In the genomic region with DNA sequence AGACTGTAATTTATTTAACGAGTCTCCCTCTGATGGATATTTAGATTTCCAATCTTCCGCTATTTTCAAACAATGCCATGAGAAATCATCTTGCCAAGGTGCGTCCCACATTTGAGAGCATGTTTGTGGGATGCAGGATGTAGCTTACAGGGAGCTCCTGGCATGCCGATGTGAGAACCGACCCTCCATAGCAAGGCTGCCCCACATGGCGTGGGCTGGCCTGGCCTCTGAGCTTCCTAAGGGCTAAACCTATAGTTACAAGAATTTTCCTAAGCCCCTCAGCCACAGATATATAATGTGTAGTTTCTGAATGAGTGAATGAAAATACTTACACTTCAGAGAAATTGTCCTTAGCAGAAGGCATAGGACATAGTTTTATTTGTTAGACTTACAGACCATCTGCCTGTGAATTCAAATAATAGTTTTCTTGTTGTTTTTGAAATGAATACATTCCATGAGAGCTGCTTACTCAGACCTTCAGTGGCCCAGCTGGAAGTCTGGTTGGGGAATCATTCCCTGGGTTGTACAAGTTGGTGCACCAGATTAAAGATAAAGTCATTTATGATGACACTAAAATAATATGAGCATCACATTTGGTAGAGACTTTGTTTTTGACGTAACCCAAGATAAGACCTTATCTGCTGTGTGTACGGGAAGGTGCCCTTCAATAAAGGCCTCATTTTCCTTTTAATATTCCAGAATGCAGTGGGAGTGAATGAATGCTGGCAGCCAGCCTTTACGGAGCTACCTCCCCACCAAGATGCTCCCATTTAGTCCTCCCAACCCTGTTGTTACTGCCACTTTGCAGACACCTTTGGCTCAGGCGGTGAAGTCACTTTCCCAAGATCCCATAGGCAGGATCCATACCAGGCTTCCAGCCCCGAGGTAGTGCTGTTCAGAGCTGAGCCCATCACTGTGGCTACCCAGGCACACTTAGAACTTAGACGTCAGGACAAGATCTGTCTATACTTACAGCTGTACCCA, we compare ENCODE assay signal across 22 cellular contexts.
DNase-seq lines count a peak whose midpoint lies in the region; ATAC-seq and TF ChIP-seq lines count a peak whose summit lies in the region.
"Had no signal": no experiment of that assay in that cellular context is flagged by ENCODE, and none has a peak within 500 bp of the region (broad histone marks: within the 10 kb centered on the region; RNA-seq: fewer than 3 reads in every experiment).

No MANE protein-coding gene starts in this region.

- H3K36me3 ChIP-seq in GM23248 (ENCODE audit: low read depth) (no peaks in the 10 kb centered on the region), smooth muscle cell (ENCODE audit: low read depth) (no peaks in the 10 kb centered on the region)
- H3K36me3 ChIP-seq: cardiac muscle cell had no signal

- H3K27me3 ChIP-seq in GM23248 (replicated peaks; ENCODE audit: insufficient read depth), result no peaks in the 10 kb centered on the region
- no peaks in the 10 kb centered on the region for H3K27me3 ChIP-seq in smooth muscle cell (ENCODE audit: low read depth)
- H3K27me3 ChIP-seq: cardiac muscle cell had no signal

- H3K79me2 ChIP-seq in GM23248 (ENCODE audit: insufficient read depth), result peaks cover 80% of the 10 kb centered on the region
- H3K79me2 ChIP-seq in smooth muscle cell (ENCODE audit: low read depth), result peaks cover 72% of the 10 kb centered on the region

- H3K9ac ChIP-seq in GM23248 (no peak overlapping the region), smooth muscle cell (ENCODE audit: low read depth) (no peak overlapping the region)

- 93 to 94% methylated on average over 12 of the region's 12 CpGs for WGBS in GM23248 (ENCODE audit: low coverage in 1 of 2, low lambda C conversion rate in 2 of 2, missing lambda C conversion rate in 2 of 2), 2 experiments
- 77% methylated on average over 12 of the region's 12 CpGs for WGBS in smooth muscle cell (ENCODE audit: low lambda C conversion rate)

- H3K4me3 ChIP-seq in GM23248, result no peak overlapping the region
- no peak overlapping the region for H3K4me3 ChIP-seq in smooth muscle cell
- H3K4me3 ChIP-seq: cardiac muscle cell, coronary artery, mucosa of descending colon, skin epidermis had no signal

- no peak for TF ChIP-seq CTCF in smooth muscle cell (IDR thresholded peaks at IDR 0.05; ENCODE audit: borderline replicate concordance, insufficient read depth, poor library complexity, severe bottlenecking)

- no peaks in the 10 kb centered on the region for H4K20me1 ChIP-seq in GM23248 (ENCODE audit: insufficient read depth)
- peaks cover 75% of the 10 kb centered on the region for H4K20me1 ChIP-seq in smooth muscle cell (ENCODE audit: low read depth)

- no peaks in the 10 kb centered on the region for H3K9me2 ChIP-seq in GM23248 (ENCODE audit: insufficient read depth)

- H3K4me2 ChIP-seq in GM23248 (ENCODE audit: unreplicated experiment) (no peak overlapping the region), smooth muscle cell (peak overlapping the region; percentile 13)

- no peak overlapping the region for H2AFZ ChIP-seq in GM23248
- no peak overlapping the region for H2AFZ ChIP-seq in smooth muscle cell (ENCODE audit: low read depth)

- H3K4me1 ChIP-seq in GM23248 (ENCODE audit: insufficient read depth) (peaks cover 7% of the 10 kb centered on the region; the same call in 1 of the 2 replicates), smooth muscle cell (ENCODE audit: low read depth) (peaks cover 7% of the 10 kb centered on the region)

- ATAC-seq in esophagus mucosa (no peak), HG02938 (IDR thresholded peaks at IDR 0.05; ENCODE audit: unreplicated experiment) (no peak)
- ATAC-seq: activated T-helper 17 cell treated with anti-CD3 and anti-CD28 coated beads, Interleukin-2, amount 50 U/mL, for 72 hours; HCT116; mucosa of descending colon; stimulated activated naive CD8-positive, alpha-beta T cell treated with anti-CD3 and anti-CD28 coated beads, Interleukin-15, Interleukin-2, amounts not matched to agents 100 U/mL and 50 U/mL, for 24 hours had no signal

- in situ Hi-C loops in GM23248 (cut with MboI), result no loop called here

- DNase-seq in GM23248, result peak; percentile 34
- DNase-seq in amniotic epithelial cell (ENCODE audit: low read depth), result peak; percentile 35
- DNase-seq in hepatic stellate cell (ENCODE audit: low spot score), result peak; percentile 67
- no peak for DNase-seq in smooth muscle cell (lab: John Stamatoyannopoulos, UW; ENCODE audit: unreplicated experiment)
- no peak for DNase-seq in stimulated activated CD4-positive, alpha-beta T cell treated with anti-CD3 and anti-CD28 coated beads, Interleukin-15, amount 100 ng/mL, for 24 hours
- DNase-seq: activated CD4-positive, alpha-beta T cell treated with anti-CD3 and anti-CD28 coated beads for 48 hours; effector memory CD4-positive, alpha-beta T cell; foreskin melanocyte; mammary epithelial cell; mucosa of descending colon; NCI-H2107; stimulated activated CD4-positive, alpha-beta T cell treated with anti-CD3 and anti-CD28 coated beads, Interleukin-2, amount 100 ng/mL, for 24 hours; stimulated activated naive CD8-positive, alpha-beta T cell treated with anti-CD3 and anti-CD28 coated beads, Interleukin-15, Interleukin-2, amounts not matched to agents 100 U/mL and 50 U/mL, for 24 hours; T1000 had no signal

- H3K9me3 ChIP-seq in GM23248 (ENCODE audit: low read depth) (no peaks in the 10 kb centered on the region), smooth muscle cell (replicated peaks; ENCODE audit: low read depth) (no peaks in the 10 kb centered on the region)
- H3K9me3 ChIP-seq: mucosa of descending colon had no signal

- H3F3A ChIP-seq in GM23248 (ENCODE audit: insufficient read depth) (no peaks in the 10 kb centered on the region), smooth muscle cell (ENCODE audit: low read depth) (peaks cover 4% of the 10 kb centered on the region)

- no peak overlapping the region for H3K27ac ChIP-seq in GM23248
- H3K27ac ChIP-seq in smooth muscle cell (ENCODE audit: low read depth), result no peak overlapping the region
- H3K27ac ChIP-seq: cardiac muscle cell, coronary artery, skin epidermis, VCaP had no signal

Comparison
In these comparisons a context has a peak if more than half of its experiments do, and no peak if none do; other contexts are left out.
1. DNase-seq: peak in GM23248 (single experiment), amniotic epithelial cell (single experiment) and hepatic stellate cell (single experiment); none in smooth muscle cell (single experiment) and stimulated activated CD4-positive, alpha-beta T cell treated with anti-CD3 and anti-CD28 coated beads, Interleukin-15, amount 100 ng/mL, for 24 hours (single experiment).